In genomic region chr1:77978293-77978968, GRCh38 we compare ENCODE assay signal across 8 cellular contexts. TPM values are rescaled to one million over a fixed set of nuclear protein-coding genes. Genes with fewer than 3 reads are reported as not detected.
DNase-seq lines count a peak whose midpoint lies in the region; ATAC-seq and TF ChIP-seq lines count a peak whose summit lies in the region.

No MANE protein-coding gene starts in this region.

- CTCF ChIA-PET in PC-9 (lab: Charles Lee), result interaction anchor here (0.7 to 2.4 kb wide), 4 partner anchors 26 to 222 kb away, joined by 3 to 11 read pairs (median 6); partner anchors contain the start of gene DNAJB4

- ATAC-seq in GM21737 (IDR thresholded peaks at IDR 0.05; ENCODE audit: unreplicated experiment), result peak; percentile 63

- H3K79me2 ChIP-seq in PC-9 (ENCODE audit: low read depth), result peaks cover 88% of the 10 kb centered on the region
- H3K79me2 ChIP-seq in neural progenitor cell (ENCODE audit: low read depth), result peaks cover 94% of the 10 kb centered on the region

- H3K4me3 Mint-ChIP-seq in neural progenitor cell, result no peak overlapping the region

- no peaks in the 10 kb centered on the region for H3K27me3 ChIP-seq in PC-9 (ENCODE audit: insufficient read depth, low read depth)
- H3K27me3 ChIP-seq in neural progenitor cell, result no peaks in the 10 kb centered on the region
- no peaks in the 10 kb centered on the region for H3K27me3 ChIP-seq in subcutaneous abdominal adipose tissue (ENCODE audit: control insufficient read depth in 5 of 5, insufficient read depth in 4 of 5, low read length in 5 of 5)

- peaks cover 4% of the 10 kb centered on the region for H3K27me3 Mint-ChIP-seq in neural progenitor cell (ENCODE audit: insufficient read depth, low read depth)

- peaks cover 5% of the 10 kb centered on the region for H3K9me3 Mint-ChIP-seq in neural progenitor cell

- H3F3A ChIP-seq in PC-9 (ENCODE audit: insufficient read depth, low read depth) (peaks cover 36% of the 10 kb centered on the region; the same call in 1 of the 2 replicates), neural progenitor cell (ENCODE audit: low read depth) (peaks cover 46% of the 10 kb centered on the region)

- H3K4me1 ChIP-seq in PC-9 (replicated peaks; ENCODE audit: insufficient read depth), result peaks cover 36% of the 10 kb centered on the region
- peaks cover 40% of the 10 kb centered on the region for H3K4me1 ChIP-seq in neural progenitor cell
- H3K4me1 ChIP-seq in subcutaneous abdominal adipose tissue (ENCODE audit: control insufficient read depth in 5 of 5, insufficient read depth in 5 of 5, low read length in 5 of 5), result peaks cover 4 to 51% (median 38%) of the 10 kb centered on the region in 5 donors

- peaks cover 38% of the 10 kb centered on the region for H3K36me3 ChIP-seq in PC-9 (ENCODE audit: low read depth)
- peaks cover 14% of the 10 kb centered on the region for H3K36me3 ChIP-seq in neural progenitor cell
- H3K36me3 ChIP-seq in subcutaneous abdominal adipose tissue (ENCODE audit: control insufficient read depth in 5 of 5, insufficient read depth in 5 of 5, low read length in 5 of 5), result peaks cover 0 to 6% (median 3%) of the 10 kb centered on the region in 5 donors

- H3K9me2 ChIP-seq in PC-9 (ENCODE audit: insufficient read depth), result no peaks in the 10 kb centered on the region

- H4K20me1 ChIP-seq in PC-9 (ENCODE audit: insufficient read depth) (peaks cover 46% of the 10 kb centered on the region), neural progenitor cell (ENCODE audit: low read depth) (peaks cover 78% of the 10 kb centered on the region)

- TSS peak; percentile 75 for BruUV-seq in PC-9 (replicated peaks; lab: Mats Ljungman, UMichigan)

- POLR2A ChIA-PET in PC-9 (lab: Charles Lee; ENCODE audit: unreplicated experiment), result interaction anchor here (0.5 to 2.1 kb wide), 9 partner anchors 12 to 1084 kb away, joined by 3 to 77 read pairs (median 5); partner anchors contain the start of genes DNAJB4 and MIGA1

- H3K27ac ChIP-seq in PC-9 (peak overlapping the region; percentile 98), neural progenitor cell (peak overlapping the region; percentile 98), subcutaneous abdominal adipose tissue (ENCODE audit: low read depth, low read length) (peak overlapping the region; percentile 100)

- H3K27ac Mint-ChIP-seq in neural progenitor cell, result no peak overlapping the region

- H3K36me3 Mint-ChIP-seq in neural progenitor cell, result peaks cover 28% of the 10 kb centered on the region

- peak overlapping the region; percentile 80 for H3K4me3 ChIP-seq in PC-9
- H3K4me3 ChIP-seq in fibroblast of the aortic adventitia (ENCODE audit: low read depth, low read length), result peak overlapping the region; percentile 96
- H3K4me3 ChIP-seq in neural progenitor cell, result peak overlapping the region; percentile 100
- peak overlapping the region; percentile 85 to 99 (median 94) for H3K4me3 ChIP-seq in subcutaneous abdominal adipose tissue (ENCODE audit: low read depth in 1 of 5, low read length in 5 of 5)

- H2AFZ ChIP-seq in PC-9, result peak overlapping the region; percentile 83
- H2AFZ ChIP-seq in neural progenitor cell (replicated peaks), result peak overlapping the region; percentile 51

- H3K4me2 ChIP-seq in PC-9 (peak overlapping the region; percentile 87), neural progenitor cell (peak overlapping the region; percentile 98)

- DNase-seq in DMS79 treated with DMSO at 0.1 percent for 48 hours (lab: John Stamatoyannopoulos, UW) (peak; percentile 89), KG1 (lab: John Stamatoyannopoulos, UW) (peak; percentile 72), PC-9 (peak; percentile 71 to 97), fibroblast of the aortic adventitia (ENCODE audit: low read depth) (peak; percentile 94), neural progenitor cell (ENCODE audit: low spot score) (peak; percentile 90)
- DNase-seq in activated T-cell treated with anti-CD3 and anti-CD28 coated beads, Interleukin-2, amount 50 U/mL, for 48 hours, result peak; percentile 73 to 75

- intact Hi-C loops in PC-9 (cut with micrococcal nuclease; ENCODE audit: unreplicated experiment), result no loop called here

- H3K9ac ChIP-seq in neural progenitor cell (peak overlapping the region; percentile 98), subcutaneous abdominal adipose tissue (ENCODE audit: low read length in 5 of 5) (peak overlapping the region; percentile 99 to 100 (median 100))

- TF ChIP-seq CTCF in PC-9 (conservative IDR thresholded peaks at IDR 0.05) (no peak), fibroblast of the aortic adventitia (IDR thresholded peaks at IDR 0.05; ENCODE audit: insufficient read depth, low read length) (no peak), neural progenitor cell (IDR thresholded peaks at IDR 0.05) (no peak)

- H3K4me1 Mint-ChIP-seq in neural progenitor cell, result peaks cover 25% of the 10 kb centered on the region

- no peaks in the 10 kb centered on the region for H3K9me3 ChIP-seq in PC-9 (ENCODE audit: insufficient read depth, low read depth)
- no peaks in the 10 kb centered on the region for H3K9me3 ChIP-seq in neural progenitor cell (ENCODE audit: low read depth)
- no peaks in the 10 kb centered on the region for H3K9me3 ChIP-seq in subcutaneous abdominal adipose tissue (ENCODE audit: control insufficient read depth in 5 of 5, low read length in 5 of 5)

RNA-seq across cellular contexts. Expression of gene FUBP1, which starts 0.4 kb away (rescaled TPM):
- total RNA-seq in PC-9 (2021) (101 and 152 TPM in 2 replicates), fibroblast of the aortic adventitia (ENCODE audit: low replicate concordance) (32.4 and 87.7 TPM in 2 replicates), neural progenitor cell (ENCODE audit: low replicate concordance) (353 and 491 TPM in 2 replicates)

RNA-seq across cellular contexts. Expression of gene DNAJB4, which starts 26.3 kb away (rescaled TPM):
- 35.6 and 45.5 TPM in 2 replicates for total RNA-seq in PC-9 (2021)
- 42.0 and 52.7 TPM in 2 replicates for total RNA-seq in fibroblast of the aortic adventitia (ENCODE audit: low replicate concordance)
- total RNA-seq in neural progenitor cell (ENCODE audit: low replicate concordance), result 37.5 and 40.6 TPM in 2 replicates

Comparison
In these comparisons a context has a peak if more than half of its experiments do, and no peak if none do; other contexts are left out.
1. Peak in every context shown above with its lines: DNase-seq, ATAC-seq, H3K4me3 ChIP-seq and H3K27ac ChIP-seq.